In the genomic region with DNA sequence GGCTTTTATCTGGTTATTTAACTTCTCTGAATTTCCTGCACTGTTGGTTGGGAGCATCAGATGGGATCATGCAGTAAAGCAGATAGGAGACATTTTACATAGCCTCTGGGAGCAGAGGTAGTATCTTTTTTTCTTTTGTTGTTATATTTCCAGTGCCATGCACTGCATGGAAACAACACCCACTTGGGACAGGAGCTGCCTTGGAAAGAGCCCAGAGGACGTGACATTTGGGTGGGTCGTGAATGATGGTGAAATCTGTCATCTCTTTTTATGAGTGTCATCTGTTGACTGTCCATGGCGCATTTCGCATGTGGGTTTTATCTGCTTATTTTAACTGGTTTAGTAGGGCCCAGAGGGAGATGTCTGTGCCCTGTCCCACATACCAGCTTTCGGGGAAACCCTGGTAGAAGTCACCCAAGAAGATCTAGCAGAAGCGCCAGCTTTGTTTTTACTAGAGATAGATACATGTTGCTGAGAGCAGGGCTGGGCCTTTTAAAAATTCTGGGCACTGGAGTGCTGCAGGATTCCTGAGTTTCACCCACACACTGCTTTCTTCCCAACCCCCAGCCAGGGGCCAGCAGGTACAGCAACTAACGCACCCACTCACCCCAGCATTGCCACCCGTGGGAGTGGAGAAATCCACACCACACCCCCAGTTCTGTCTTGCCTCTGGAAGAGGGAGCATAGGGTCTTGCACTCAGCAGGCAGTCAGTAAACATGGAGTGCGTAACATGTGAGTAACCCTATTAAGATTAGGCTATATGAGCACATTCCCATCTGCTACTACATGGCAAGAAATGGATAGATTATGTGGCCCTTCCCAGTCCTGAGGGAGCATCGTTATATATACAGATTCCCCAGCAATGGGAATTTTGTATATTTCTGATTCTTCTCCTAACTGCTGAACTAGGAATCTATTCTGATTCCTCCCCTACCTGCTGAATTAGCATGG, we compare ENCODE assay signal across 24 cellular contexts. TPM values are rescaled to one million over a fixed set of nuclear protein-coding genes. Genes with fewer than 3 reads are reported as not detected.
DNase-seq lines count a peak whose midpoint lies in the region; ATAC-seq and TF ChIP-seq lines count a peak whose summit lies in the region.
"Had no signal": no experiment of that assay in that cellular context is flagged by ENCODE, and none has a peak within 500 bp of the region (broad histone marks: within the 10 kb centered on the region; RNA-seq: fewer than 3 reads in every experiment).

No MANE protein-coding gene starts in this region.

- H3K27ac Mint-ChIP-seq in MCF 10A (ENCODE audit: low read depth, unreplicated experiment) (no peak overlapping the region), nephron (peak overlapping the region; percentile 67 to 75 (median 75))
- H3K27ac Mint-ChIP-seq: activated CD4-positive, alpha-beta T cell treated with anti-CD3 and anti-CD28 coated beads, Interleukin-2, amount 10 ng/mL, durations not matched to agents 7 days and 5 days; natural killer cell had no signal

- peak overlapping the region; percentile 2 for H2AFZ ChIP-seq in mammary epithelial cell (ENCODE audit: low read depth, low read length)

- H3K27ac ChIP-seq in mammary epithelial cell (ENCODE audit: insufficient read depth, low read depth, low read length) (no peak overlapping the region), SJCRH30 (no peak overlapping the region)
- H3K27ac ChIP-seq: adrenal gland, BLaER1 had no signal

- dilution Hi-C loops in mammary epithelial cell (cut with HindIII; ENCODE audit: low sequenced_read_pairs), result no loop called here

- H3K36me3 Mint-ChIP-seq in MCF 10A (ENCODE audit: insufficient read depth, unreplicated experiment), result no peaks in the 10 kb centered on the region
- H3K36me3 Mint-ChIP-seq in nephron (ENCODE audit: low read depth), result no peaks in the 10 kb centered on the region
- H3K36me3 Mint-ChIP-seq: natural killer cell had no signal

- H3K9me3 Mint-ChIP-seq in MCF 10A (ENCODE audit: unreplicated experiment) (no peaks in the 10 kb centered on the region), nephron (no peaks in the 10 kb centered on the region)
- H3K9me3 Mint-ChIP-seq: activated CD4-positive, alpha-beta T cell treated with anti-CD3 and anti-CD28 coated beads, Interleukin-2, amount 10 ng/mL, durations not matched to agents 7 days and 5 days; natural killer cell had no signal

- peaks cover 17% of the 10 kb centered on the region for H3K4me1 Mint-ChIP-seq in MCF 10A (ENCODE audit: insufficient read depth, unreplicated experiment)
- peaks cover 40% of the 10 kb centered on the region for H3K4me1 Mint-ChIP-seq in nephron

- no peak overlapping the region for H3K4me2 ChIP-seq in mammary epithelial cell (ENCODE audit: insufficient read depth, low read depth, low read length)
- H3K4me2 ChIP-seq: BLaER1 had no signal

- no peaks in the 10 kb centered on the region for H3K79me2 ChIP-seq in mammary epithelial cell (ENCODE audit: insufficient read depth, low read length)

- no peak for TF ChIP-seq CTCF in mammary epithelial cell (conservative IDR thresholded peaks at IDR 0.05 in 1 of 2, IDR thresholded peaks at IDR 0.05 in 1 of 2; ENCODE audit: extremely low read depth in 1 of 2, insufficient read depth in 1 of 2, low read depth in 1 of 2, low read length in 2 of 2)
- TF ChIP-seq CTCF in MCF 10A (IDR thresholded peaks at IDR 0.05; ENCODE audit: unreplicated experiment), result no peak
- no peak for TF ChIP-seq CTCF in nephron (IDR thresholded peaks at IDR 0.05; ENCODE audit: unreplicated experiment in 3 of 3)
- no peak for TF ChIP-seq CTCF in omental fat pad (IDR thresholded peaks at IDR 0.05)

- in situ Hi-C loops in mammary epithelial cell (cut with MboI; ENCODE audit: low sequenced_read_pairs in 2 of 2), result no loop called here

- H3K9ac ChIP-seq in mammary epithelial cell (ENCODE audit: insufficient read depth, low read length), result no peak overlapping the region
- H3K9ac ChIP-seq: BLaER1 had no signal

- no peaks in the 10 kb centered on the region for H4K20me1 ChIP-seq in mammary epithelial cell (ENCODE audit: insufficient read depth, low read length)
- H4K20me1 ChIP-seq: BLaER1 had no signal

- BruUV-seq in mammary epithelial cell (replicated peaks; lab: Mats Ljungman, UMichigan) (no TSS peak), MCF 10A (replicated peaks; lab: Mats Ljungman, UMichigan) (no TSS peak)

- intact Hi-C loops in mammary epithelial cell (cut with micrococcal nuclease) (loop anchor here (10.0 kb wide), 1 partner anchor 311 kb away; no protein-coding TSS in a partner anchor), MCF 10A (cut with micrococcal nuclease) (no loop called here)

- DNase-seq in mammary epithelial cell (no peak), MCF 10A (ENCODE audit: unreplicated experiment) (no peak), fibroblast of peridontal ligament (ENCODE audit: extremely low read depth) (peak; percentile 33), NCI-H526 treated with DMSO at 0.1 percent for 48 hours (lab: John Stamatoyannopoulos, UW) (no peak), iPS-NIHi7 (ENCODE audit: extremely low spot score) (no peak), SJCRH30 (no peak), omental fat pad (ENCODE audit: low spot score) (no peak)
- DNase-seq: activated CD4-positive, alpha-beta T cell treated with anti-CD3 and anti-CD28 coated beads, Interleukin-2, amount 10 ng/mL, durations not matched to agents 7 days and 5 days; activated gamma-delta T cell; Calu3; dermis blood vessel endothelial cell; HCEC 1CT; kidney glomerular epithelial cell; natural killer cell; NCI-H1105 treated with DMSO at 0.1 percent for 48 hours; NCI-H2081; NCI-H510A; SHP77 had no signal

- ATAC-seq in omental fat pad (ENCODE audit: low FRiP score), result no peak
- ATAC-seq: natural killer cell had no signal

- POLR2A ChIA-PET in MCF 10A (lab: Yijun Ruan, JAX), result interaction anchor here (0.6 to 2.7 kb wide), 4 partner anchors 8 to 173 kb away, joined by 3 to 15 read pairs (median 4); partner anchors contain the start of gene TERF2

- H3K4me3 Mint-ChIP-seq in MCF 10A (ENCODE audit: unreplicated experiment) (no peak overlapping the region), nephron (no peak overlapping the region)
- H3K4me3 Mint-ChIP-seq: activated CD4-positive, alpha-beta T cell treated with anti-CD3 and anti-CD28 coated beads, Interleukin-2, amount 10 ng/mL, durations not matched to agents 7 days and 5 days; natural killer cell had no signal

- H3K27me3 Mint-ChIP-seq in MCF 10A (ENCODE audit: insufficient read depth, unreplicated experiment) (no peaks in the 10 kb centered on the region), nephron (ENCODE audit: low read depth) (no peaks in the 10 kb centered on the region)
- H3K27me3 Mint-ChIP-seq: activated CD4-positive, alpha-beta T cell treated with anti-CD3 and anti-CD28 coated beads, Interleukin-2, amount 10 ng/mL, durations not matched to agents 7 days and 5 days had no signal

- H3K4me1 ChIP-seq in mammary epithelial cell (ENCODE audit: insufficient read depth, low read length) (peaks cover 13% of the 10 kb centered on the region), SJCRH30 (peaks cover 4% of the 10 kb centered on the region; the same call in 1 of the 2 replicates)

- 50% methylated on average over 10 of the region's 10 CpGs for WGBS in mammary epithelial cell (ENCODE audit: low coverage, missing lambda C conversion rate)

- CTCF ChIA-PET in mammary epithelial cell (lab: Charles Lee; ENCODE audit: low non-redundant PET) (no interaction called here), MCF 10A (lab: Yijun Ruan, JAX) (interaction anchor here (0.7 to 3.4 kb wide), 8 partner anchors 35 to 537 kb away, joined by 3 to 12 read pairs (median 3); partner anchors contain the start of gene NOB1)

- H3K9me3 ChIP-seq in mammary epithelial cell (replicated peaks; ENCODE audit: insufficient read depth, low read length) (no peaks in the 10 kb centered on the region), SJCRH30 (replicated peaks) (no peaks in the 10 kb centered on the region)
- H3K9me3 ChIP-seq: adrenal gland, BLaER1, prostate gland had no signal

- H3K27me3 ChIP-seq in mammary epithelial cell (ENCODE audit: insufficient read depth, low read length) (no peaks in the 10 kb centered on the region), SJCRH30 (no peaks in the 10 kb centered on the region)
- H3K27me3 ChIP-seq: adrenal gland, BLaER1 had no signal

- H3K36me3 ChIP-seq in mammary epithelial cell (ENCODE audit: insufficient read depth, low read length), result no peaks in the 10 kb centered on the region
- no peaks in the 10 kb centered on the region for H3K36me3 ChIP-seq in SJCRH30
- H3K36me3 ChIP-seq: adrenal gland, BLaER1, prostate gland had no signal

- H3K4me3 ChIP-seq in mammary epithelial cell (replicated peaks in 1 of 3; ENCODE audit: insufficient read depth in 1 of 3, low read depth in 2 of 3, low read length in 3 of 3) (no peak overlapping the region), SJCRH30 (no peak overlapping the region)
- H3K4me3 ChIP-seq: adrenal gland, BLaER1, prostate gland had no signal

RNA-seq across cellular contexts. Expression of gene TERF2, which starts 8.4 kb away (rescaled TPM):
- total RNA-seq in mammary epithelial cell (10 to 100 TPM; 13.2 to 32.8 TPM), MCF 10A (2022) (38.4 and 41.9 TPM in 2 replicates), omental fat pad (10 to 100 TPM; 12.2 to 25.5 (median 17.0) TPM)
- 14.5 TPM for polyA plus RNA-seq in mammary epithelial cell
- 67.6 TPM for polyA minus RNA-seq in mammary epithelial cell
- 11.2 and 14.4 TPM in 2 replicates for total RNA-seq in SJCRH30 (2014; rRNA removed; shearing (Covaris generic))

RNA-seq across cellular contexts. Expression of gene CYB5B, which starts 30.2 kb away (rescaled TPM):
- total RNA-seq in mammary epithelial cell (100 to 1,000 TPM in 1 of 2 donors, 10 to 100 TPM in 1; 96.5 to 174 TPM), MCF 10A (2022) (112 and 118 TPM in 2 replicates), omental fat pad (10 to 100 TPM; 32.0 to 41.8 (median 36.2) TPM)
- 222 TPM for polyA plus RNA-seq in mammary epithelial cell
- 340 TPM for polyA minus RNA-seq in mammary epithelial cell
- total RNA-seq in SJCRH30 (2014; rRNA removed; shearing (Covaris generic)), result 99.5 and 110 TPM in 2 replicates

RNA-seq across cellular contexts. Expression of gene TMED6, which starts 42.6 kb away (rescaled TPM):
- total RNA-seq in mammary epithelial cell (under 1 TPM; 0.17 to 0.56 TPM), MCF 10A (2022) (0.51 and 1.2 TPM in 2 replicates), omental fat pad (not detected)
- not detected for polyA plus RNA-seq in mammary epithelial cell
- polyA minus RNA-seq in mammary epithelial cell, result not detected
- not detected in 2 replicates for total RNA-seq in SJCRH30 (2014; rRNA removed; shearing (Covaris generic))
- total RNA-seq: bronchial epithelial cell had no signal
- polyA plus RNA-seq: endothelial cell of umbilical vein had no signal

RNA-seq across cellular contexts. Expression of gene NIP7, which starts 54.6 kb away (rescaled TPM):
- total RNA-seq in mammary epithelial cell (10 to 100 TPM; 24.8 to 43.2 TPM), MCF 10A (2022) (55.4 and 62.1 TPM in 2 replicates), omental fat pad (10 to 100 TPM; 14.7 to 56.8 (median 17.1) TPM)
- 19.7 TPM for polyA plus RNA-seq in mammary epithelial cell
- 52.6 TPM for polyA minus RNA-seq in mammary epithelial cell
- 29.7 and 31.8 TPM in 2 replicates for total RNA-seq in SJCRH30 (2014; rRNA removed; shearing (Covaris generic))

RNA-seq across cellular contexts. Expression of gene COG8, which starts 54.8 kb away (rescaled TPM):
- total RNA-seq in mammary epithelial cell (10 to 100 TPM; 24.3 to 32.7 TPM), MCF 10A (2022) (29.3 and 33.3 TPM in 2 replicates), omental fat pad (10 to 100 TPM; 26.8 to 50.6 (median 39.4) TPM)
- 25.8 TPM for polyA plus RNA-seq in mammary epithelial cell
- polyA minus RNA-seq in mammary epithelial cell, result 26.5 TPM
- 31.5 and 31.8 TPM in 2 replicates for total RNA-seq in SJCRH30 (2014; rRNA removed; shearing (Covaris generic))
